ENCODE assay signal across 9 cellular contexts in genomic region chr14:93012516-93013367, GRCh38.
DNase-seq lines count a peak whose midpoint lies in the region; ATAC-seq lines count a peak whose summit lies in the region.
"Had no signal": no experiment of that assay in that cellular context is flagged by ENCODE, and none has a peak within 500 bp of the region (broad histone marks: within the 10 kb centered on the region; RNA-seq: fewer than 3 reads in every experiment).

No MANE protein-coding gene starts in this region.

- H3K36me3 Mint-ChIP-seq in activated CD8-positive, alpha-beta T cell treated with anti-CD3 and anti-CD28 coated beads, Interleukin-2, amount 10 ng/mL, durations not matched to agents 7 days and 5 days (ENCODE audit: low read depth), result peaks cover 4% of the 10 kb centered on the region
- peaks cover 24% of the 10 kb centered on the region for H3K36me3 Mint-ChIP-seq in stimulated activated memory B cell treated with anti-CD40 and anti-IgM and Interleukin-4, amounts not matched to agents 10 μg/mL and 1 μg/mL and 100 μg/mL, for 72 hours

- POLR2A ChIA-PET in activated CD8-positive, alpha-beta T cell treated with anti-CD3 and anti-CD28 coated beads, Interleukin-2, amount 10 ng/mL, durations not matched to agents 7 days and 5 days (lab: Charles Lee), result no interaction called here

- peak overlapping the region; percentile 71 for H3K27ac Mint-ChIP-seq in activated CD8-positive, alpha-beta T cell treated with anti-CD3 and anti-CD28 coated beads, Interleukin-2, amount 10 ng/mL, durations not matched to agents 7 days and 5 days
- peak overlapping the region; percentile 65 for H3K27ac Mint-ChIP-seq in stimulated activated memory B cell treated with anti-CD40 and anti-IgM and Interleukin-4, amounts not matched to agents 10 μg/mL and 1 μg/mL and 100 μg/mL, for 72 hours

- H3K4me3 Mint-ChIP-seq in activated CD8-positive, alpha-beta T cell treated with anti-CD3 and anti-CD28 coated beads, Interleukin-2, amount 10 ng/mL, durations not matched to agents 7 days and 5 days, result no peak overlapping the region
- no peak overlapping the region for H3K4me3 Mint-ChIP-seq in stimulated activated memory B cell treated with anti-CD40 and anti-IgM and Interleukin-4, amounts not matched to agents 10 μg/mL and 1 μg/mL and 100 μg/mL, for 72 hours

- no peaks in the 10 kb centered on the region for H3K9me3 Mint-ChIP-seq in activated CD8-positive, alpha-beta T cell treated with anti-CD3 and anti-CD28 coated beads, Interleukin-2, amount 10 ng/mL, durations not matched to agents 7 days and 5 days (ENCODE audit: insufficient read depth)
- no peaks in the 10 kb centered on the region for H3K9me3 Mint-ChIP-seq in stimulated activated memory B cell treated with anti-CD40 and anti-IgM and Interleukin-4, amounts not matched to agents 10 μg/mL and 1 μg/mL and 100 μg/mL, for 72 hours

- CTCF ChIA-PET in activated CD8-positive, alpha-beta T cell treated with anti-CD3 and anti-CD28 coated beads, Interleukin-2, amount 10 ng/mL, durations not matched to agents 7 days and 5 days (lab: Charles Lee), result interaction anchor here (0.8 to 2.5 kb wide), 2 partner anchors 21 to 101 kb away, joined by 3 to 9 read pairs; no protein-coding TSS in a partner anchor

- ATAC-seq in activated CD8-positive, alpha-beta T cell treated with anti-CD3 and anti-CD28 coated beads, Interleukin-2, amount 10 ng/mL, durations not matched to agents 7 days and 5 days, result no peak
- ATAC-seq in stimulated activated memory B cell treated with anti-CD40 and anti-IgM and Interleukin-4, amounts not matched to agents 10 μg/mL and 1 μg/mL and 100 μg/mL, for 72 hours, result no peak
- no peak for ATAC-seq in GM21825 (IDR thresholded peaks at IDR 0.05; ENCODE audit: unreplicated experiment)

- DNase-seq in GM04504 (ENCODE audit: low read depth) (peak; percentile 9), fibroblast of peridontal ligament (ENCODE audit: extremely low read depth) (peak; percentile 43), hypothalamus (lab: John Stamatoyannopoulos, UW) (no peak), germinal center (ENCODE audit: low spot score) (no peak)
- DNase-seq in activated CD8-positive, alpha-beta T cell treated with anti-CD3 and anti-CD28 coated beads, Interleukin-2, amount 10 ng/mL, durations not matched to agents 7 days and 5 days, result no peak
- DNase-seq: activated T-cell treated with anti-CD3 and anti-CD28 coated beads, Interleukin-2, amount 50 U/mL, for 1 hour; NCI-H2029 treated with DMSO at 0.1 percent for 48 hours had no signal

- peaks cover 20% of the 10 kb centered on the region for H3K4me1 Mint-ChIP-seq in activated CD8-positive, alpha-beta T cell treated with anti-CD3 and anti-CD28 coated beads, Interleukin-2, amount 10 ng/mL, durations not matched to agents 7 days and 5 days (ENCODE audit: low read depth)
- peaks cover 53% of the 10 kb centered on the region for H3K4me1 Mint-ChIP-seq in stimulated activated memory B cell treated with anti-CD40 and anti-IgM and Interleukin-4, amounts not matched to agents 10 μg/mL and 1 μg/mL and 100 μg/mL, for 72 hours

- H3K27me3 Mint-ChIP-seq in activated CD8-positive, alpha-beta T cell treated with anti-CD3 and anti-CD28 coated beads, Interleukin-2, amount 10 ng/mL, durations not matched to agents 7 days and 5 days (ENCODE audit: low read depth), result no peaks in the 10 kb centered on the region
- no peaks in the 10 kb centered on the region for H3K27me3 Mint-ChIP-seq in stimulated activated memory B cell treated with anti-CD40 and anti-IgM and Interleukin-4, amounts not matched to agents 10 μg/mL and 1 μg/mL and 100 μg/mL, for 72 hours

Comparison
In these comparisons a context has a peak if more than half of its experiments do, and no peak if none do; other contexts are left out.
1. DNase-seq: peak in GM04504 (single experiment) and fibroblast of peridontal ligament (single experiment); none in activated CD8-positive, alpha-beta T cell treated with anti-CD3 and anti-CD28 coated beads, Interleukin-2, amount 10 ng/mL, durations not matched to agents 7 days and 5 days (single experiment), hypothalamus (0 of 51) and germinal center (single experiment).